In the genomic region with DNA sequence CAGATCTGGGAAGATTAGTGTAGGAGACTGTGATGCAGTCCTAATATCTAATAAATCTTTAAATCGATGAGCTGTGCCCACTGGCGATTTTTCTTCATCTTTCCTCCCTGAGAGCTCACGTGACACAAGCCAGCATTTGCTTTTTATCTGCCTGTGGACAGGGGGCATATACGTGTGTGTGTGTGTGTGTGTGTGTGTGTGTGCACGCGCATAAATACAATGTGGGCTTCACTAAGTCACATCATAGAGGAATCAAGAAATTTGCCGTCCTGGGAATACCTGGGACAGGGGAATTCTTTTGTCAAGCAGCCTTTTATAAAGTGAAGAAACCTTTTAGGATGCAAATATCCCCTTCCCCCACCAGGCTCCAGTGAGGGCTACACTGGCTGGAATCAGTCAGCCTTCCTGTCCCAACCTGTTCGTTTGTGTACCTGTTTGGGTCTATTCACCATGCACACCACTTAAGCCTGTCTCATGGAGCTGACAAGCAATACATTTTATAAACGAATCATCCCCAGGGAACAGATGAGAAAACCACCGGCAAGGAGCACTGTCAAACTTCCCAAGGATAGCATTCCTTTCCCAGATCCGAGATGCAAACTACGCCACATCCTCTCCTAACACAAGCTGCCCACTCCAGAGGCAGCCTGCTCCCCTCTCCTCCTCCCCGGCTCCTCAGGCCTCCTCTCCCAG, we compare ENCODE assay signal across 1 cellular context.
TF ChIP-seq lines count a peak whose summit lies in the region.

No MANE protein-coding gene starts in this region.

TF ChIP-seq in liver, 16 proteins besides CTCF, POLR2A, EP300 and RAD21:
- TF ChIP-seq, protein P1, sequence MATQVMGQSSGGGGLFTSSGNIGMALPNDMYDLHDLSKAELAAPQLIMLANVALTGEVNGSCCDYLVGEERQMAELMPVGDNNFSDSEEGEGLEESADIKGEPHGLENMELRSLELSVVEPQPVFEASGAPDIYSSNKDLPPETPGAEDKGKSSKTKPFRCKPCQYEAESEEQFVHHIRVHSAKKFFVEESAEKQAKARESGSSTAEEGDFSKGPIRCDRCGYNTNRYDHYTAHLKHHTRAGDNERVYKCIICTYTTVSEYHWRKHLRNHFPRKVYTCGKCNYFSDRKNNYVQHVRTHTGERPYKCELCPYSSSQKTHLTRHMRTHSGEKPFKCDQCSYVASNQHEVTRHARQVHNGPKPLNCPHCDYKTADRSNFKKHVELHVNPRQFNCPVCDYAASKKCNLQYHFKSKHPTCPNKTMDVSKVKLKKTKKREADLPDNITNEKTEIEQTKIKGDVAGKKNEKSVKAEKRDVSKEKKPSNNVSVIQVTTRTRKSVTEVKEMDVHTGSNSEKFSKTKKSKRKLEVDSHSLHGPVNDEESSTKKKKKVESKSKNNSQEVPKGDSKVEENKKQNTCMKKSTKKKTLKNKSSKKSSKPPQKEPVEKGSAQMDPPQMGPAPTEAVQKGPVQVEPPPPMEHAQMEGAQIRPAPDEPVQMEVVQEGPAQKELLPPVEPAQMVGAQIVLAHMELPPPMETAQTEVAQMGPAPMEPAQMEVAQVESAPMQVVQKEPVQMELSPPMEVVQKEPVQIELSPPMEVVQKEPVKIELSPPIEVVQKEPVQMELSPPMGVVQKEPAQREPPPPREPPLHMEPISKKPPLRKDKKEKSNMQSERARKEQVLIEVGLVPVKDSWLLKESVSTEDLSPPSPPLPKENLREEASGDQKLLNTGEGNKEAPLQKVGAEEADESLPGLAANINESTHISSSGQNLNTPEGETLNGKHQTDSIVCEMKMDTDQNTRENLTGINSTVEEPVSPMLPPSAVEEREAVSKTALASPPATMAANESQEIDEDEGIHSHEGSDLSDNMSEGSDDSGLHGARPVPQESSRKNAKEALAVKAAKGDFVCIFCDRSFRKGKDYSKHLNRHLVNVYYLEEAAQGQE (IDR thresholded peaks at IDR 0.05): no peak
- no peak for TF ChIP-seq HNF4G (IDR thresholded peaks at IDR 0.05)
